14 cellular contexts compared by ENCODE assay signal in genomic region chr14:33959692-33960151, GRCh38. TPM values are rescaled to one million over a fixed set of nuclear protein-coding genes. Genes with fewer than 3 reads are reported as not detected.
DNase-seq lines count a peak whose midpoint lies in the region; ATAC-seq, FAIRE-seq and TF ChIP-seq lines count a peak whose summit lies in the region.
"Had no signal": no experiment of that assay in that cellular context is flagged by ENCODE, and none has a peak within 500 bp of the region (broad histone marks: within the 10 kb centered on the region; RNA-seq: fewer than 3 reads in every experiment).

No MANE protein-coding gene starts in this region.

- no peaks in the 10 kb centered on the region for H3K36me3 ChIP-seq in HepG2 (replicated peaks in 1 of 2; ENCODE audit: control insufficient read depth in 1 of 2, insufficient read depth in 2 of 2, low read length in 2 of 2)
- no peaks in the 10 kb centered on the region for H3K36me3 ChIP-seq in right lobe of liver
- H3K36me3 ChIP-seq in Caco-2 (ENCODE audit: control insufficient read depth, insufficient read depth, low read length): no peaks in the 10 kb centered on the region
- H3K36me3 ChIP-seq: SJSA1 had no signal

- H3K4me3 Mint-ChIP-seq in brain (no peak overlapping the region), Caco-2 (ENCODE audit: unreplicated experiment) (no peak overlapping the region)
- H3K4me3 Mint-ChIP-seq: activated CD8-positive, alpha-beta T cell treated with anti-CD3 and anti-CD28 coated beads for 36 hours; activated naive CD8-positive, alpha-beta T cell treated with anti-CD3 and anti-CD28 coated beads, Interleukin-2, amount 50 U/mL, for 24 hours; naive thymus-derived CD8-positive, alpha-beta T cell had no signal

- TF ChIP-seq CTCF in HepG2 (CRISPR knock-in tag; IDR thresholded peaks at IDR 0.05) (no peak), right lobe of liver (IDR thresholded peaks at IDR 0.05) (no peak), brain (conservative IDR thresholded peaks at IDR 0.05) (no peak), Caco-2 (IDR thresholded peaks at IDR 0.05; ENCODE audit: insufficient read depth in 1 of 2, low read depth in 1 of 2, low read length in 1 of 2, severe bottlenecking in 1 of 2, unreplicated experiment in 1 of 2) (no peak)

- peaks cover 4 to 9% (median 6%) of the 10 kb centered on the region in 5 experiments for H3K9me3 Mint-ChIP-seq in brain
- H3K9me3 Mint-ChIP-seq in Caco-2 (ENCODE audit: unreplicated experiment): peaks cover 12% of the 10 kb centered on the region

- no peak for TF ChIP-seq POLR2A in HepG2 (IDR thresholded peaks at IDR 0.05; ENCODE audit: insufficient read depth in 1 of 2, low read depth in 2 of 2, low read length in 2 of 2)
- TF ChIP-seq POLR2A in right lobe of liver (IDR thresholded peaks at IDR 0.05): no peak

- DNase-seq in HepG2 (ENCODE audit: low spot score) (no peak), right lobe of liver (no peak), Caco-2 (no peak), NCI-H345 (lab: John Stamatoyannopoulos, UW) (no peak), NCI-H1436 (lab: John Stamatoyannopoulos, UW) (no peak)
- DNase-seq: activated CD8-positive, alpha-beta T cell treated with anti-CD3 and anti-CD28 coated beads for 36 hours; activated naive CD8-positive, alpha-beta T cell treated with anti-CD3 and anti-CD28 coated beads, Interleukin-2, amount 50 U/mL, for 24 hours; left cardiac atrium; naive thymus-derived CD8-positive, alpha-beta T cell; NCI-H2081 had no signal

- H3K9me3 ChIP-seq in HepG2 (ENCODE audit: low read length) (no peaks in the 10 kb centered on the region), right lobe of liver (no peaks in the 10 kb centered on the region), Caco-2 (no peaks in the 10 kb centered on the region)
- H3K9me3 ChIP-seq: SJSA1 had no signal

- FAIRE-seq in HepG2 (lab: Jason Lieb, UNC): no peak

- TF ChIP-seq EP300 in HepG2 (IDR thresholded peaks at IDR 0.05; ENCODE audit: low read depth in 2 of 2, low read length in 2 of 2): no peak
- TF ChIP-seq EP300 in HepG2 (CRISPR knock-in tag; IDR thresholded peaks at IDR 0.05; ENCODE audit: borderline replicate concordance): no peak

- no peak for TF ChIP-seq RAD21 in HepG2 (CRISPR knock-in tag; IDR thresholded peaks at IDR 0.05)

- no peak overlapping the region for H3K4me3 ChIP-seq in HepG2 (replicated peaks in 1 of 3; ENCODE audit: insufficient read depth in 1 of 3, low read depth in 2 of 3, low read length in 3 of 3)
- H3K4me3 ChIP-seq in right lobe of liver: no peak overlapping the region
- no peak overlapping the region for H3K4me3 ChIP-seq in Caco-2 (ENCODE audit: low read depth, low read length)
- H3K4me3 ChIP-seq: SJSA1 had no signal

- CTCF ChIA-PET in HepG2 (lab: Yijun Ruan, JAX; ENCODE audit: low intra/inter-chr PET ratio, low total read pairs): no interaction called here
- CTCF ChIA-PET in Caco-2 (lab: Charles Lee): no interaction called here

- H3K27ac Mint-ChIP-seq in brain (peak overlapping the region in 3 of 5 experiments; percentile 11 to 84 (median 29)), Caco-2 (ENCODE audit: unreplicated experiment) (no peak overlapping the region)
- H3K27ac Mint-ChIP-seq: activated CD8-positive, alpha-beta T cell treated with anti-CD3 and anti-CD28 coated beads for 36 hours; activated naive CD8-positive, alpha-beta T cell treated with anti-CD3 and anti-CD28 coated beads, Interleukin-2, amount 50 U/mL, for 24 hours had no signal

- BruUV-seq in HepG2 (replicated peaks; lab: Mats Ljungman, UMichigan) (no TSS peak), Caco-2 (replicated peaks; lab: Mats Ljungman, UMichigan) (no TSS peak)

- H3K27me3 ChIP-seq in HepG2 (ENCODE audit: control insufficient read depth in 1 of 2, insufficient read depth in 2 of 2, low read length in 2 of 2) (peaks cover 2 to 16% of the 10 kb centered on the region in 2 experiments; a peak in 3 of 5 replicates), right lobe of liver (no peaks in the 10 kb centered on the region), layer of hippocampus (ENCODE audit: control insufficient read depth, insufficient read depth, low read length) (no peaks in the 10 kb centered on the region), Caco-2 (replicated peaks; ENCODE audit: control insufficient read depth, insufficient read depth, low read length) (no peaks in the 10 kb centered on the region)

- H3K4me1 ChIP-seq in HepG2 (ENCODE audit: insufficient read depth, low read length) (no peaks in the 10 kb centered on the region), right lobe of liver (no peaks in the 10 kb centered on the region), Caco-2 (peaks cover 14% of the 10 kb centered on the region)
- H3K4me1 ChIP-seq: SJSA1 had no signal

- H3K79me2 ChIP-seq in HepG2 (ENCODE audit: insufficient read depth, low read length): no peaks in the 10 kb centered on the region

- H3K9ac ChIP-seq in HepG2 (ENCODE audit: insufficient read depth, low read depth, low read length): no peak overlapping the region

- WGBS in HepG2 (ENCODE audit: low lambda C conversion rate): 88% methylated on average over 4 of the region's 4 CpGs
- 49% methylated on average over 4 of the region's 4 CpGs for WGBS in right lobe of liver (ENCODE audit: insufficient coverage, low coverage, low lambda C conversion rate, missing lambda C conversion rate)

- H3K4me2 ChIP-seq in HepG2 (ENCODE audit: low read depth, low read length): no peak overlapping the region

- no peak overlapping the region for H3K27ac ChIP-seq in HepG2 (ENCODE audit: extremely low read length, insufficient read depth, low read length)
- H3K27ac ChIP-seq in right lobe of liver: no peak overlapping the region
- H3K27ac ChIP-seq in layer of hippocampus (ENCODE audit: low read depth, low read length): peak overlapping the region; percentile 88
- H3K27ac ChIP-seq: SJSA1 had no signal

- in situ Hi-C loops in HepG2 (cut with HindIII; ENCODE audit: extremely low pct_ligation_motif_present, low pct_unique_long_range_greater_than_20kb): no loop called here

- POLR2A ChIA-PET in HepG2 (lab: Yijun Ruan, JAX) (no interaction called here), Caco-2 (lab: Charles Lee) (no interaction called here)

- ATAC-seq in HepG2 (no peak), right lobe of liver (no peak), HG03571 (IDR thresholded peaks at IDR 0.05; ENCODE audit: unreplicated experiment) (no peak)
- ATAC-seq: activated CD8-positive, alpha-beta T cell treated with anti-CD3 and anti-CD28 coated beads for 36 hours; activated naive CD8-positive, alpha-beta T cell treated with anti-CD3 and anti-CD28 coated beads, Interleukin-2, amount 50 U/mL, for 24 hours; naive thymus-derived CD8-positive, alpha-beta T cell had no signal

- peaks cover 21% of the 10 kb centered on the region for H3K4me1 Mint-ChIP-seq in brain
- H3K4me1 Mint-ChIP-seq in Caco-2 (ENCODE audit: low read depth, unreplicated experiment): peaks cover 11% of the 10 kb centered on the region
- H3K4me1 Mint-ChIP-seq: activated naive CD8-positive, alpha-beta T cell treated with anti-CD3 and anti-CD28 coated beads, Interleukin-2, amount 50 U/mL, for 24 hours had no signal

- no peaks in the 10 kb centered on the region for H3K36me3 Mint-ChIP-seq in brain
- H3K36me3 Mint-ChIP-seq in Caco-2 (ENCODE audit: insufficient read depth, unreplicated experiment): peaks cover 11% of the 10 kb centered on the region

- no peaks in the 10 kb centered on the region for H4K20me1 ChIP-seq in HepG2 (ENCODE audit: insufficient read depth, low read length)

- intact Hi-C loops in HepG2 (cut with micrococcal nuclease; ENCODE audit: unreplicated experiment) (loop anchor here (5.0 kb wide), 1 partner anchor 268 kb away; no protein-coding TSS in a partner anchor), right lobe of liver (cut with DNase I) (no loop called here), Caco-2 (cut with micrococcal nuclease; ENCODE audit: unreplicated experiment) (no loop called here)

- H2AFZ ChIP-seq in HepG2 (ENCODE audit: low read length): no peak overlapping the region

- H3K27me3 Mint-ChIP-seq in brain: peaks cover 5% of the 10 kb centered on the region
- H3K27me3 Mint-ChIP-seq in Caco-2 (ENCODE audit: insufficient read depth, unreplicated experiment): no peaks in the 10 kb centered on the region

RNA-seq across cellular contexts. Expression of gene EGLN3, which starts 8.8 kb away (rescaled TPM):
- total RNA-seq in HepG2 (2016; rRNA removed; fragmentation: Illumina TruSeq; extraction: Trizol): 0.18 TPM in 2 replicates
- total RNA-seq in HepG2 (2016; cell fraction: cytosol; rRNA removed; fragmentation: Illumina TruSeq; extraction: Trizol; ENCODE audit: low read depth): not detected in 2 replicates
- 0.13 and 0.39 TPM in 2 replicates for total RNA-seq in HepG2 (2016; cell fraction: insoluble cytoplasmic fraction; rRNA removed; fragmentation: Illumina TruSeq; extraction: Trizol)
- 0.07 and 0.12 TPM in 2 replicates for total RNA-seq in HepG2 (2016; cell fraction: membrane; rRNA removed; fragmentation: Illumina TruSeq; extraction: Trizol)
- not detected in 2 replicates for total RNA-seq in HepG2 (2016; cell fraction: nucleus; rRNA removed; fragmentation: Illumina TruSeq; extraction: Trizol)
- 27.3 and 30.1 TPM in 2 replicates for polyA plus RNA-seq in HepG2 (2011; rRNA removed)
- polyA plus RNA-seq in HepG2 (2011; cell fraction: cytosol; rRNA removed): 13.7 and 27.8 TPM in 2 replicates
- polyA plus RNA-seq in HepG2 (2011; cell fraction: nucleus; rRNA removed): 14.1 and 18.4 TPM in 2 replicates
- 89.8 and 101 TPM in 2 replicates for polyA plus RNA-seq in HepG2 (2012)
- polyA plus RNA-seq in HepG2 (2016; cell fraction: cytosol; fragmentation: Illumina TruSeq; extraction: Trizol; ENCODE audit: low read depth): not detected in 2 replicates
- polyA plus RNA-seq in HepG2 (2016; cell fraction: insoluble cytoplasmic fraction; fragmentation: Illumina TruSeq; extraction: Trizol; ENCODE audit: low read depth): 0.11 and 0.19 TPM in 2 replicates
- polyA plus RNA-seq in HepG2 (2016; cell fraction: membrane; fragmentation: Illumina TruSeq; extraction: Trizol; ENCODE audit: low read depth): 0.17 TPM in 1 of 2 replicates, not detected in the other
- polyA plus RNA-seq in HepG2 (2016; cell fraction: nucleus; fragmentation: Illumina TruSeq; extraction: Trizol; ENCODE audit: insufficient read depth, low read depth): not detected in 2 replicates
- 8.9 and 29.0 TPM in 2 replicates for polyA minus RNA-seq in HepG2 (2011; rRNA and poly(A)+ RNA removed; ENCODE audit: low replicate concordance)
- polyA minus RNA-seq in HepG2 (2011; cell fraction: cytosol; rRNA and poly(A)+ RNA removed): 24.4 and 43.2 TPM in 2 replicates
- polyA minus RNA-seq in HepG2 (2011; cell fraction: nucleus; rRNA and poly(A)+ RNA removed): 23.8 and 49.0 TPM in 2 replicates
- 10 to 100 TPM in 1 of 6 experiments, 1 to 10 TPM in 5; 1.9 to 25.4 (median 2.1) TPM for total RNA-seq in right lobe of liver
- polyA plus RNA-seq in brain (ENCODE audit: insufficient read depth, low read depth, low replicate concordance): 23.4 TPM
- total RNA-seq in Caco-2 (2022): 9.5 and 12.0 TPM in 2 replicates
